In the genomic region with DNA sequence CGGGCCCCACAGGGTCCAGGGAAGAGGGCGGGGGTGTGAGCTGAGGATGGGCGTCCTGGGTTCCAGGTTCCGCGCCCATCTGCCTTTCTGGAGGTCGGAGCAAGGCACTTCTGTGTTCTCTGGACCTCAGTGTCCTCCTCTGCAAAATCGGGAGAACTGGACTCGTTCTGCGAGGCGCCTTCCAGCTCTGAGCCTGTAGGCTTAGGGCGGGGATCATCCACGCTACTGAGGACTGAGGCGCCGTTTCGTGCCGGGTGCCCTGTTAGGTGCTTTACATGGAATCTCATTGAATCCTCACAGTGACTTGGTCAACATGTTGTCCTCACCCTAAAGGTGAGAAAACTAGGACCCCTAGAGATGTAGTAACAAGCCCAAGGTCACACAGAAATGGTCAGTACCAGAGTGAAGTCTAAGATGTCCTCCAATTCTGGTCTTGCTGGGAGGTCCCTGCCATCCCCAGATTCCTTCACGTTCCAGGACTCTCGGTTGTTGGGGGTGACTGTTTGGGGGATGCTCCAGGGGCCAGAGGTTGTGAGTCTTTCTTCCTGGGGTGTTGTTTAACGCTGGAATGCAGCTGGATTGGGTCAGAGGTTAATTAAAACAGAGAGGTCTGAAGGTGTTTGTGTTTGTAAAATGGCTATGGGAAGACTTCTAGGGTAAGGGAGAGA, we compare ENCODE assay signal across 8 cellular contexts. TPM values are rescaled to one million over a fixed set of nuclear protein-coding genes. Genes with fewer than 3 reads are reported as not detected.
DNase-seq lines count a peak whose midpoint lies in the region; ATAC-seq and TF ChIP-seq lines count a peak whose summit lies in the region.

No MANE protein-coding gene starts in this region.

- peak overlapping the region; percentile 40 to 42 for H3K4me3 ChIP-seq in left lung
- peak overlapping the region; percentile 83 for H3K4me3 ChIP-seq in thoracic aorta

- no peaks in the 10 kb centered on the region for H3K9me3 ChIP-seq in left lung
- no peaks in the 10 kb centered on the region for H3K9me3 ChIP-seq in thoracic aorta

- H3K27ac ChIP-seq in left lung (no peak overlapping the region), thoracic aorta (peak overlapping the region; percentile 13 to 60)

- peaks cover 0 to 6% of the 10 kb centered on the region in 2 donors for H3K4me1 ChIP-seq in left lung
- peaks cover 4 to 15% of the 10 kb centered on the region in 2 donors for H3K4me1 ChIP-seq in thoracic aorta (ENCODE audit: control insufficient read depth in 1 of 2, low read depth in 2 of 2)

- peak; percentile 45 for DNase-seq in Daoy (ENCODE audit: low read depth)
- peak; percentile 63 for DNase-seq in cerebellar cortex (ENCODE audit: low spot score)
- no peak for DNase-seq in left lung
- DNase-seq in thoracic aorta (ENCODE audit: low spot score) = no peak

- TF ChIP-seq RAD21 in Ishikawa (IDR thresholded peaks at IDR 0.05; ENCODE audit: low read depth) = no peak

- intact Hi-C loops in left lung (cut with DNase I) = no loop called here

- H3K27me3 ChIP-seq in left lung (peaks cover 4 to 66% of the 10 kb centered on the region in 2 donors), thoracic aorta (replicated peaks; ENCODE audit: insufficient read depth) (no peaks in the 10 kb centered on the region)

- ATAC-seq in left lung (peak; percentile 62), thoracic aorta (ENCODE audit: insufficient number of reproducible peaks, low FRiP score, low read depth) (no peak), HG03378 (IDR thresholded peaks at IDR 0.05; ENCODE audit: unreplicated experiment) (no peak), GM19023 (IDR thresholded peaks at IDR 0.05; ENCODE audit: unreplicated experiment) (no peak), HG02571 (IDR thresholded peaks at IDR 0.05; ENCODE audit: unreplicated experiment) (no peak)

- no peak for TF ChIP-seq EP300 in Ishikawa (IDR thresholded peaks at IDR 0.05; ENCODE audit: borderline replicate concordance)

- H3K36me3 ChIP-seq in left lung (no peaks in the 10 kb centered on the region), thoracic aorta (no peaks in the 10 kb centered on the region)

- TF ChIP-seq CTCF in left lung (IDR thresholded peaks at IDR 0.05) (no peak), thoracic aorta (IDR thresholded peaks at IDR 0.05) (no peak)

TF ChIP-seq in Ishikawa, 13 proteins besides CTCF, POLR2A, EP300 and RAD21:
- no peak for TF ChIP-seq TCF12 (IDR thresholded peaks at IDR 0.05; ENCODE audit: low read depth)
- no peak for TF ChIP-seq EGR1 (IDR thresholded peaks at IDR 0.05)
- TF ChIP-seq, protein P1, sequence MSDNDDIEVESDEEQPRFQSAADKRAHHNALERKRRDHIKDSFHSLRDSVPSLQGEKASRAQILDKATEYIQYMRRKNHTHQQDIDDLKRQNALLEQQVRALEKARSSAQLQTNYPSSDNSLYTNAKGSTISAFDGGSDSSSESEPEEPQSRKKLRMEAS (IDR thresholded peaks at IDR 0.05) = 0 out of 2 replicates have a peak, but pooled peaks have one; percentile 1
- TF ChIP-seq CEBPB (IDR thresholded peaks at IDR 0.05) = no peak
- no peak for TF ChIP-seq FOXM1 (IDR thresholded peaks at IDR 0.05; ENCODE audit: borderline replicate concordance, low read depth)
- 0 out of 2 replicates have a peak, but pooled peaks have one; percentile 7 for TF ChIP-seq TEAD4 (IDR thresholded peaks at IDR 0.05)
- TF ChIP-seq, protein P2, sequence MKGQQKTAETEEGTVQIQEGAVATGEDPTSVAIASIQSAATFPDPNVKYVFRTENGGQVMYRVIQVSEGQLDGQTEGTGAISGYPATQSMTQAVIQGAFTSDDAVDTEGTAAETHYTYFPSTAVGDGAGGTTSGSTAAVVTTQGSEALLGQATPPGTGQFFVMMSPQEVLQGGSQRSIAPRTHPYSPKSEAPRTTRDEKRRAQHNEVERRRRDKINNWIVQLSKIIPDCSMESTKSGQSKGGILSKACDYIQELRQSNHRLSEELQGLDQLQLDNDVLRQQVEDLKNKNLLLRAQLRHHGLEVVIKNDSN (IDR thresholded peaks at IDR 0.05) = no peak

RNA-seq across cellular contexts. Expression of a gene that starts 0.7 kb away (rescaled TPM):
- total RNA-seq in Daoy (2014; rRNA removed; shearing (Covaris generic)) = 6.2 and 7.5 TPM in 2 replicates
- 1 to 10 TPM; 1.4 to 1.5 TPM for total RNA-seq in left lung
- total RNA-seq in thoracic aorta = 10 to 100 TPM in 1 of 2 donors, 1 to 10 TPM in 1; 9.2 to 16.9 TPM

Comparison
In these comparisons a context has a peak if more than half of its experiments do, and no peak if none do; other contexts are left out.
1. DNase-seq: peak in Daoy (single experiment) and cerebellar cortex (single experiment); none in left lung (0 of 2) and thoracic aorta (single experiment).
2. H3K27ac ChIP-seq: peak in thoracic aorta (2 of 2); none in left lung (0 of 2).